17 cellular contexts compared by ENCODE assay signal in genomic region chr7:17440831-17441230, GRCh38.
DNase-seq lines count a peak whose midpoint lies in the region; ATAC-seq, FAIRE-seq and TF ChIP-seq lines count a peak whose summit lies in the region.
"Had no signal": no experiment of that assay in that cellular context is flagged by ENCODE, and none has a peak within 500 bp of the region (broad histone marks: within the 10 kb centered on the region; RNA-seq: fewer than 3 reads in every experiment).

No MANE protein-coding gene starts in this region.

- H2BK15ac ChIP-seq in mesendoderm (replicated peaks; ENCODE audit: low read depth) = no peak overlapping the region

- no peak overlapping the region for H2AK5ac ChIP-seq in mesendoderm (ENCODE audit: low read length)

- in situ Hi-C loops in GM12878 (cut with MboI) = no loop called here

- no peak for DNase-seq in activated naive CD4-positive, alpha-beta T cell treated with anti-CD3 and anti-CD28 coated beads, Interleukin-2, amount 10 ng/mL, durations not matched to agents 7 days and 5 days
- no peak for DNase-seq in GM12878 (ENCODE audit: low read depth, low spot score)
- no peak for DNase-seq in mesendoderm
- DNase-seq in H54 (ENCODE audit: insufficient read length, low spot score) = no peak
- DNase-seq: 8988T; AML-193; Caco-2; CD8-positive, alpha-beta memory T cell; GM23248; HCEC 1CT; HFFc6 had no signal

- H3K23ac ChIP-seq in mesendoderm (ENCODE audit: low read length) = no peak overlapping the region

- RAD21 ChIA-PET in GM12878 (lab: Charles Lee; ENCODE audit: unreplicated experiment) = no interaction called here

- no peaks in the 10 kb centered on the region for H4K20me1 ChIP-seq in GM12878 (ENCODE audit: control insufficient read depth, insufficient read depth)
- H4K20me1 ChIP-seq: BLaER1 had no signal

- WGBS in GM12878 (ENCODE audit: insufficient coverage, insufficient replicate concordance, low lambda C conversion rate, missing lambda C conversion rate) = 27% methylated on average over 5 of the region's 5 CpGs
- no CpG with 5 or more reads among the region's 5 CpGs for WGBS in mesendoderm (ENCODE audit: extremely low coverage, insufficient coverage, low lambda C conversion rate)

- no peak overlapping the region for H3K56ac ChIP-seq in mesendoderm (ENCODE audit: low read length)

- H3K18ac ChIP-seq in mesendoderm (ENCODE audit: low read length) = no peak overlapping the region

- TF ChIP-seq POLR2A in GM12878 (IDR thresholded peaks at IDR 0.05; ENCODE audit: low read depth, low read length) (no peak), H54 (IDR thresholded peaks at IDR 0.05; ENCODE audit: low read depth, low read length) (no peak)

- H3K27me3 Mint-ChIP-seq in activated naive CD4-positive, alpha-beta T cell treated with anti-CD3 and anti-CD28 coated beads, Interleukin-2, amount 50 U/mL, for 24 hours = no peaks in the 10 kb centered on the region
- peaks cover 9% of the 10 kb centered on the region for H3K27me3 Mint-ChIP-seq in activated naive CD4-positive, alpha-beta T cell treated with anti-CD3 and anti-CD28 coated beads, Interleukin-2, amount 10 ng/mL, durations not matched to agents 7 days and 5 days
- H3K27me3 Mint-ChIP-seq: IgD-negative memory B cell had no signal

- no peaks in the 10 kb centered on the region for H3K79me1 ChIP-seq in mesendoderm (ENCODE audit: low read length)

- no peak overlapping the region for H3K4ac ChIP-seq in mesendoderm (ENCODE audit: low read depth, low read length)

- TF ChIP-seq RAD21 in GM12878 (IDR thresholded peaks at IDR 0.05; ENCODE audit: insufficient read depth, low read depth, low read length) = no peak

- H3K27ac ChIP-seq in HUES48 (ENCODE audit: low read depth, low read length) (peak overlapping the region; percentile 84), GM12878 (ENCODE audit: control insufficient read depth, insufficient read depth) (no peak overlapping the region), mesendoderm (ENCODE audit: low read depth, low read length) (no peak overlapping the region)
- H3K27ac ChIP-seq: BLaER1, GM23248 had no signal

- no peaks in the 10 kb centered on the region for H3K27me3 ChIP-seq in HUES48 (ENCODE audit: control insufficient read depth, insufficient read depth, low read length)
- H3K27me3 ChIP-seq in GM12878 (replicated peaks in 1 of 2; ENCODE audit: control insufficient read depth in 2 of 2, insufficient read depth in 2 of 2, low read length in 1 of 2) = no peaks in the 10 kb centered on the region
- H3K27me3 ChIP-seq in mesendoderm (ENCODE audit: insufficient read depth, low read length, poor library complexity) = no peaks in the 10 kb centered on the region
- H3K27me3 ChIP-seq: BLaER1 had no signal

- intact Hi-C loops in GM12878 (cut with micrococcal nuclease; ENCODE audit: unreplicated experiment) = no loop called here

- CTCF ChIA-PET in activated naive CD4-positive, alpha-beta T cell treated with anti-CD3 and anti-CD28 coated beads, Interleukin-2, amount 10 ng/mL, durations not matched to agents 7 days and 5 days (lab: Charles Lee) = no interaction called here
- CTCF ChIA-PET in GM12878 (lab: Yijun Ruan, JAX) = no interaction called here

- H3K9me3 Mint-ChIP-seq in activated naive CD4-positive, alpha-beta T cell treated with anti-CD3 and anti-CD28 coated beads, Interleukin-2, amount 50 U/mL, for 24 hours = peaks cover 12% of the 10 kb centered on the region
- H3K9me3 Mint-ChIP-seq in activated naive CD4-positive, alpha-beta T cell treated with anti-CD3 and anti-CD28 coated beads, Interleukin-2, amount 10 ng/mL, durations not matched to agents 7 days and 5 days = peaks cover 25% of the 10 kb centered on the region
- H3K9me3 Mint-ChIP-seq: HFFc6 had no signal

- H3K4me3 Mint-ChIP-seq in activated naive CD4-positive, alpha-beta T cell treated with anti-CD3 and anti-CD28 coated beads, Interleukin-2, amount 50 U/mL, for 24 hours = no peak overlapping the region
- no peak overlapping the region for H3K4me3 Mint-ChIP-seq in activated naive CD4-positive, alpha-beta T cell treated with anti-CD3 and anti-CD28 coated beads, Interleukin-2, amount 10 ng/mL, durations not matched to agents 7 days and 5 days
- H3K4me3 Mint-ChIP-seq: CD8-positive, alpha-beta memory T cell; HFFc6; IgD-negative memory B cell had no signal

- no peak overlapping the region for H2AFZ ChIP-seq in GM12878 (ENCODE audit: control insufficient read depth, low read depth, low read length)
- H2AFZ ChIP-seq: GM23248 had no signal

- POLR2A ChIA-PET in GM12878 (lab: Charles Lee) = no interaction called here

- H3K27ac Mint-ChIP-seq in activated naive CD4-positive, alpha-beta T cell treated with anti-CD3 and anti-CD28 coated beads, Interleukin-2, amount 50 U/mL, for 24 hours = peak overlapping the region; percentile 61
- no peak overlapping the region for H3K27ac Mint-ChIP-seq in activated naive CD4-positive, alpha-beta T cell treated with anti-CD3 and anti-CD28 coated beads, Interleukin-2, amount 10 ng/mL, durations not matched to agents 7 days and 5 days
- H3K27ac Mint-ChIP-seq: CD8-positive, alpha-beta memory T cell; HFFc6; IgD-negative memory B cell had no signal

- H4K8ac ChIP-seq in mesendoderm (ENCODE audit: low read depth, low read length) = no peak overlapping the region

- SMC1A ChIA-PET in GM12878 (lab: Charles Lee; ENCODE audit: uncharacterized antibody, unreplicated experiment) = interaction anchor here (2.7 kb wide), 1 partner anchor 11 kb away, joined by 11 read pairs; no protein-coding TSS in a partner anchor

- H2BK120ac ChIP-seq in mesendoderm (ENCODE audit: low read depth, low read length) = peak overlapping the region; percentile 54

- 0 out of 2 replicates have a peak, but pooled peaks cover 11% of the 10 kb centered on the region for H3K4me1 ChIP-seq in HUES48 (ENCODE audit: control insufficient read depth, insufficient read depth, low read length)
- H3K4me1 ChIP-seq in GM12878 (ENCODE audit: control insufficient read depth, insufficient read depth, low read length) = no peaks in the 10 kb centered on the region
- no peaks in the 10 kb centered on the region for H3K4me1 ChIP-seq in mesendoderm (ENCODE audit: control insufficient read depth, low read depth, low read length)
- H3K4me1 ChIP-seq: BLaER1 had no signal

- H3K36me3 ChIP-seq in HUES48 (ENCODE audit: control insufficient read depth, insufficient read depth, low read length) = no peaks in the 10 kb centered on the region
- H3K36me3 ChIP-seq in GM12878 (ENCODE audit: control insufficient read depth in 2 of 2, insufficient read depth in 2 of 2, low read length in 1 of 2) = no peaks in the 10 kb centered on the region
- no peaks in the 10 kb centered on the region for H3K36me3 ChIP-seq in mesendoderm (ENCODE audit: control insufficient read depth, insufficient read depth, low read length)

- no peak for TF ChIP-seq CTCF in GM12878 (IDR thresholded peaks at IDR 0.05 in 2 of 3, conservative IDR thresholded peaks at IDR 0.05 in 1 of 3; ENCODE audit: control insufficient read depth in 2 of 3, extremely low read depth in 1 of 3, insufficient read depth in 1 of 3, low read depth in 3 of 3, low read length in 3 of 3)

- ATAC-seq in GM12878 = no peak
- no peak for ATAC-seq in GM19463 (IDR thresholded peaks at IDR 0.05; ENCODE audit: unreplicated experiment)

- BruUV-seq in GM12878 (replicated peaks; lab: Mats Ljungman, UMichigan) = no TSS peak

- TF ChIP-seq EP300 in GM12878 (IDR thresholded peaks at IDR 0.05; ENCODE audit: borderline replicate concordance in 1 of 2, control insufficient read depth in 1 of 2, low read depth in 2 of 2, low read length in 2 of 2) = no peak

- H4K5ac ChIP-seq in mesendoderm (ENCODE audit: low read length) = no peak overlapping the region

- no peak overlapping the region for H2BK5ac ChIP-seq in mesendoderm (ENCODE audit: low read length)

- H3K36me3 Mint-ChIP-seq in activated naive CD4-positive, alpha-beta T cell treated with anti-CD3 and anti-CD28 coated beads, Interleukin-2, amount 50 U/mL, for 24 hours = peaks cover 3% of the 10 kb centered on the region
- H3K36me3 Mint-ChIP-seq in activated naive CD4-positive, alpha-beta T cell treated with anti-CD3 and anti-CD28 coated beads, Interleukin-2, amount 10 ng/mL, durations not matched to agents 7 days and 5 days = peaks cover 7% of the 10 kb centered on the region
- H3K36me3 Mint-ChIP-seq: IgD-negative memory B cell had no signal

- peaks cover 14% of the 10 kb centered on the region for H3K9me3 ChIP-seq in HUES48 (ENCODE audit: control insufficient read depth, insufficient read depth, low read length)
- H3K9me3 ChIP-seq in GM12878 (replicated peaks; ENCODE audit: control insufficient read depth, insufficient read depth, low read length) = peaks cover 1% of the 10 kb centered on the region; the same call in 1 of the 3 replicates

- H3K79me2 ChIP-seq in GM12878 (ENCODE audit: control insufficient read depth, insufficient read depth, low read length) (no peaks in the 10 kb centered on the region), mesendoderm (ENCODE audit: control insufficient read depth, insufficient read depth, low read length) (no peaks in the 10 kb centered on the region)

- FAIRE-seq in GM12878 (lab: Jason Lieb, UNC) = no peak
- FAIRE-seq in H54 (lab: Jason Lieb, UNC) = no peak
- FAIRE-seq: GM18507 had no signal

- H3K4me3 ChIP-seq in HUES48 (ENCODE audit: low read depth, low read length) = no peak overlapping the region
- no peak overlapping the region for H3K4me3 ChIP-seq in GM12878
- H3K4me3 ChIP-seq in mesendoderm (ENCODE audit: low read length) = no peak overlapping the region
- H3K4me3 ChIP-seq: BLaER1, GM23248 had no signal

- no peak overlapping the region for H3K9ac ChIP-seq in HUES48 (ENCODE audit: low read depth, low read length)
- H3K9ac ChIP-seq in GM12878 (ENCODE audit: control insufficient read depth, insufficient read depth, low read length) = no peak overlapping the region
- H3K9ac ChIP-seq in mesendoderm (ENCODE audit: low read length) = no peak overlapping the region
- H3K9ac ChIP-seq: BLaER1, GM23248 had no signal

- H3K4me2 ChIP-seq in GM12878 (ENCODE audit: control insufficient read depth, insufficient read depth) (no peak overlapping the region), mesendoderm (ENCODE audit: low read length) (no peak overlapping the region)
- H3K4me2 ChIP-seq: BLaER1 had no signal

- peaks cover 28% of the 10 kb centered on the region for H3K4me1 Mint-ChIP-seq in activated naive CD4-positive, alpha-beta T cell treated with anti-CD3 and anti-CD28 coated beads, Interleukin-2, amount 50 U/mL, for 24 hours
- H3K4me1 Mint-ChIP-seq in activated naive CD4-positive, alpha-beta T cell treated with anti-CD3 and anti-CD28 coated beads, Interleukin-2, amount 10 ng/mL, durations not matched to agents 7 days and 5 days = peaks cover 26% of the 10 kb centered on the region
- H3K4me1 Mint-ChIP-seq: IgD-negative memory B cell had no signal
